In genomic region chr6:70717038-70717801, GRCh38 we compare ENCODE assay signal across 11 cellular contexts. TPM values are rescaled to one million over a fixed set of nuclear protein-coding genes. Genes with fewer than 3 reads are reported as not detected.
A peak's percentile ranks its signal among the peaks of the same experiment; 100 is the strongest.
DNase-seq lines count a peak whose midpoint lies in the region; ATAC-seq and TF ChIP-seq lines count a peak whose summit lies in the region.
"Had no signal": no experiment of that assay in that cellular context is flagged by ENCODE, and none has a peak within 500 bp of the region (broad histone marks: within the 10 kb centered on the region; RNA-seq: fewer than 3 reads in every experiment).

No MANE protein-coding gene starts in this region.

- H4K20me1 ChIP-seq in SU-DHL-6 (ENCODE audit: low read depth, low read length) (0 out of 2 replicates have a peak, but pooled peaks cover 3% of the 10 kb centered on the region), GM23248 (ENCODE audit: insufficient read depth) (peaks cover 5% of the 10 kb centered on the region)

- H3K9me3 ChIP-seq in SU-DHL-6 (ENCODE audit: insufficient read depth, low read length) (peaks cover 16% of the 10 kb centered on the region; the same call in 1 of the 2 replicates), GM23248 (ENCODE audit: low read depth) (no peaks in the 10 kb centered on the region)

- H3K79me2 ChIP-seq in SU-DHL-6 (ENCODE audit: insufficient read depth, low read length) (peaks cover 51% of the 10 kb centered on the region), GM23248 (ENCODE audit: insufficient read depth) (peaks cover 79% of the 10 kb centered on the region)

- WGBS in GM23248 (ENCODE audit: low coverage in 1 of 2, low lambda C conversion rate in 2 of 2, missing lambda C conversion rate in 2 of 2), 2 experiments: 94 to 96% methylated on average over 5 of the region's 5 CpGs

- H3K27ac ChIP-seq in SU-DHL-6 (ENCODE audit: low read depth, low read length) (no peak overlapping the region), GM23248 (no peak overlapping the region)
- H3K27ac ChIP-seq: tibial artery had no signal

- no peaks in the 10 kb centered on the region for H3K9me2 ChIP-seq in SU-DHL-6 (replicated peaks; ENCODE audit: insufficient read depth, low read length)
- no peaks in the 10 kb centered on the region for H3K9me2 ChIP-seq in GM23248 (ENCODE audit: insufficient read depth)

- H2AFZ ChIP-seq in SU-DHL-6 (ENCODE audit: low read depth, low read length, severe bottlenecking): no peak overlapping the region
- H2AFZ ChIP-seq in GM23248: no peak overlapping the region

- H3K4me3 ChIP-seq in SU-DHL-6 (ENCODE audit: insufficient read depth, low read length, poor library complexity, severe bottlenecking) (no peak overlapping the region), GM23248 (no peak overlapping the region)
- H3K4me3 ChIP-seq: tibial artery had no signal

- H3K36me3 ChIP-seq in SU-DHL-6 (ENCODE audit: low read length) (peaks cover 21% of the 10 kb centered on the region), GM23248 (ENCODE audit: low read depth) (no peaks in the 10 kb centered on the region)
- H3K36me3 ChIP-seq: tibial artery had no signal

- peaks cover 10% of the 10 kb centered on the region for H3F3A ChIP-seq in SU-DHL-6 (ENCODE audit: insufficient read depth)
- H3F3A ChIP-seq in GM23248 (ENCODE audit: insufficient read depth): no peaks in the 10 kb centered on the region

- peak; percentile 20 for DNase-seq in GM13976 (ENCODE audit: low spot score)
- peak; percentile 53 to 75 for DNase-seq in lung microvascular endothelial cell (ENCODE audit: low read depth in 2 of 2)
- DNase-seq in GM23248: no peak
- DNase-seq: cortex of kidney, mammary epithelial cell, NCI-H1694, tibial artery had no signal

- H3K4me2 ChIP-seq in SU-DHL-6 (ENCODE audit: low read depth, low read length, poor library complexity, severe bottlenecking): peak overlapping the region; percentile 2
- H3K4me2 ChIP-seq in GM23248 (ENCODE audit: unreplicated experiment): no peak overlapping the region

- in situ Hi-C loops in GM13976 (cut with MboI; ENCODE audit: low sequenced_read_pairs, unreplicated experiment): no loop called here
- in situ Hi-C loops in GM23248 (cut with MboI): no loop called here

- ATAC-seq in GM19452 (IDR thresholded peaks at IDR 0.05; ENCODE audit: unreplicated experiment) (peak; percentile 64), GM18873 (IDR thresholded peaks at IDR 0.05; ENCODE audit: low FRiP score, unreplicated experiment) (no peak), SK-N-SH treated with all-trans-retinoic acid at 6 μM for 48 hours (no peak)

- no peaks in the 10 kb centered on the region for H3K27me3 ChIP-seq in SU-DHL-6 (ENCODE audit: low read length)
- H3K27me3 ChIP-seq in GM23248 (replicated peaks; ENCODE audit: insufficient read depth): no peaks in the 10 kb centered on the region
- H3K27me3 ChIP-seq: tibial artery had no signal

- H3K4me1 ChIP-seq in GM23248 (ENCODE audit: insufficient read depth): no peaks in the 10 kb centered on the region

- no peak for TF ChIP-seq CTCF in GM13976 (IDR thresholded peaks at IDR 0.05; ENCODE audit: borderline replicate concordance, control extremely low read depth, extremely low read depth, insufficient read depth, missing control alignments)
- no peak for TF ChIP-seq CTCF in SU-DHL-6 (IDR thresholded peaks at IDR 0.05; ENCODE audit: insufficient read depth, low read length, poor library complexity, severe bottlenecking)

- H3K9ac ChIP-seq in SU-DHL-6 (ENCODE audit: low read length) (no peak overlapping the region), GM23248 (no peak overlapping the region)

TF ChIP-seq in SK-N-SH treated with all-trans-retinoic acid at 6 μM for 48 hours, 23 proteins besides CTCF, POLR2A, EP300 and RAD21:
- TF ChIP-seq BACH2 (CRISPR knock-in tag; IDR thresholded peaks at IDR 0.05; ENCODE audit: borderline replicate concordance) (no peak), ZC3H10 (CRISPR knock-in tag; IDR thresholded peaks at IDR 0.05) (no peak), ZNF565 (CRISPR knock-in tag; conservative IDR thresholded peaks at IDR 0.05; ENCODE audit: low read depth) (no peak), CSRNP3 (CRISPR knock-in tag; IDR thresholded peaks at IDR 0.05) (no peak), CSDC2 (CRISPR knock-in tag; IDR thresholded peaks at IDR 0.05) (no peak)

RNA-seq across cellular contexts. Expression of gene SMAP1, which starts 49.5 kb away (rescaled TPM):
- total RNA-seq in lung microvascular endothelial cell: 11.6 and 12.3 TPM in 2 replicates
- total RNA-seq in GM23248 (2014; rRNA removed; shearing (Covaris generic)): 13.7 and 18.4 TPM in 2 replicates
- 18.0 and 20.1 TPM in 2 replicates for polyA plus RNA-seq in GM23248 (2016; fragmentation: Nextera tagmentation; extraction: Ambion mirVana)
